8 cellular contexts compared by ENCODE assay signal in genomic region chr17:45218895-45219661, GRCh38. TPM values are rescaled to one million over a fixed set of nuclear protein-coding genes. Genes with fewer than 3 reads are reported as not detected.
A peak's percentile ranks its signal among the peaks of the same experiment; 100 is the strongest.
DNase-seq lines count a peak whose midpoint lies in the region; ATAC-seq and TF ChIP-seq lines count a peak whose summit lies in the region.

No MANE protein-coding gene starts in this region.

- 13% methylated on average over 12 of the region's 12 CpGs for WGBS in prostate gland

- H3K27ac ChIP-seq in prostate gland = no peak overlapping the region

- no peaks in the 10 kb centered on the region for H3K4me1 ChIP-seq in prostate gland (replicated peaks)

- no peak for ATAC-seq in HG03196 (IDR thresholded peaks at IDR 0.05; ENCODE audit: unreplicated experiment)
- no peak for ATAC-seq in HG02973 (IDR thresholded peaks at IDR 0.05; ENCODE audit: unreplicated experiment)

- peaks cover 37% of the 10 kb centered on the region for H3K4me1 Mint-ChIP-seq in activated naive CD8-positive, alpha-beta T cell treated with anti-CD3 and anti-CD28 coated beads for 36 hours

- no peaks in the 10 kb centered on the region for H3K9me3 Mint-ChIP-seq in activated naive CD8-positive, alpha-beta T cell treated with anti-CD3 and anti-CD28 coated beads for 36 hours

- no peak for TF ChIP-seq POLR2A in prostate gland (IDR thresholded peaks at IDR 0.05)

- DNase-seq in GM06990 (ENCODE audit: extremely low read depth, insufficient read length) (peak; percentile 49), NCI-H1417 treated with DMSO at 0.1 percent for 48 hours (lab: John Stamatoyannopoulos, UW) (peak; percentile 60), SW480 (ENCODE audit: low spot score) (peak; percentile 75), head of caudate nucleus (peak; percentile 54 to 97 (median 92)), prostate gland (ENCODE audit: low spot score) (peak; percentile 85)
- DNase-seq in activated naive CD8-positive, alpha-beta T cell treated with anti-CD3 and anti-CD28 coated beads for 36 hours = peak; percentile 79

- peaks cover 51% of the 10 kb centered on the region for H3K36me3 Mint-ChIP-seq in activated naive CD8-positive, alpha-beta T cell treated with anti-CD3 and anti-CD28 coated beads for 36 hours

- H3K27me3 Mint-ChIP-seq in activated naive CD8-positive, alpha-beta T cell treated with anti-CD3 and anti-CD28 coated beads for 36 hours = no peaks in the 10 kb centered on the region

- intact Hi-C loops in head of caudate nucleus (cut with DNase I) = loop anchor here (2.0 kb wide), 1 partner anchor 168 kb away; no protein-coding TSS in a partner anchor
- intact Hi-C loops in prostate gland (cut with DNase I) = loop anchor here (2.0 kb wide), 2 partner anchors 58 to 166 kb away; no protein-coding TSS in a partner anchor

- H3K27me3 ChIP-seq in GM06990 (replicated peaks; ENCODE audit: control insufficient read depth, insufficient read depth, low read length) (no peaks in the 10 kb centered on the region), prostate gland (replicated peaks; ENCODE audit: insufficient read depth) (no peaks in the 10 kb centered on the region)

- H3K4me3 ChIP-seq in GM06990 (replicated peaks; ENCODE audit: low read depth, low read length) (no peak overlapping the region), prostate gland (no peak overlapping the region)

- no peaks in the 10 kb centered on the region for H3K9me3 ChIP-seq in prostate gland

- peak overlapping the region; percentile 91 for H3K27ac Mint-ChIP-seq in activated naive CD8-positive, alpha-beta T cell treated with anti-CD3 and anti-CD28 coated beads for 36 hours

- H3K4me3 Mint-ChIP-seq in activated naive CD8-positive, alpha-beta T cell treated with anti-CD3 and anti-CD28 coated beads for 36 hours = peak overlapping the region; percentile 96

- TF ChIP-seq CTCF in GM06990 (IDR thresholded peaks at IDR 0.05; ENCODE audit: insufficient read depth, low read length, poor library complexity, severe bottlenecking) (peak; percentile 84), prostate gland (IDR thresholded peaks at IDR 0.05) (peak; percentile 94 to 98 (median 98))

- H3K36me3 ChIP-seq in GM06990 (ENCODE audit: control insufficient read depth, insufficient read depth, low read length) (peaks cover 2% of the 10 kb centered on the region), prostate gland (no peaks in the 10 kb centered on the region)

RNA-seq across cellular contexts. Expression of gene FMNL1, which starts 2.6 kb away (rescaled TPM):
- total RNA-seq in activated naive CD8-positive, alpha-beta T cell treated with anti-CD3 and anti-CD28 coated beads for 36 hours = 100 to 1,000 TPM; 215 to 219 TPM
- total RNA-seq in prostate gland = 10 to 100 TPM in 1 of 2 donors, 1 to 10 TPM in 1; 3.6 to 12.2 TPM

RNA-seq across cellular contexts. Expression of gene SPATA32, which starts 42.8 kb away (rescaled TPM):
- under 1 TPM; 0.62 to 0.68 TPM for total RNA-seq in activated naive CD8-positive, alpha-beta T cell treated with anti-CD3 and anti-CD28 coated beads for 36 hours
- 1 to 10 TPM in 1 of 2 donors, not detected in 1; 3.2 TPM for total RNA-seq in prostate gland

RNA-seq across cellular contexts. Expression of gene HEXIM2, which starts 57.4 kb away (rescaled TPM):
- total RNA-seq in activated naive CD8-positive, alpha-beta T cell treated with anti-CD3 and anti-CD28 coated beads for 36 hours = 1 to 10 TPM; 4.8 to 5.6 TPM
- total RNA-seq in prostate gland = 10 to 100 TPM in 1 of 2 donors, 1 to 10 TPM in 1; 7.1 to 27.0 TPM

Comparison
In these comparisons a context has a peak if more than half of its experiments do, and no peak if none do; other contexts are left out.
1. RNA of gene FMNL1, which starts 2.6 kb away (total RNA-seq): 215 to 219 TPM in activated naive CD8-positive, alpha-beta T cell treated with anti-CD3 and anti-CD28 coated beads for 36 hours; 3.6 to 12.2 TPM in prostate gland; every median in the first group is over 10 times any median in the second.
2. Peak in every context shown above with its lines, with median percentiles within 50 percentile points of each other: DNase-seq.